In the genomic region with DNA sequence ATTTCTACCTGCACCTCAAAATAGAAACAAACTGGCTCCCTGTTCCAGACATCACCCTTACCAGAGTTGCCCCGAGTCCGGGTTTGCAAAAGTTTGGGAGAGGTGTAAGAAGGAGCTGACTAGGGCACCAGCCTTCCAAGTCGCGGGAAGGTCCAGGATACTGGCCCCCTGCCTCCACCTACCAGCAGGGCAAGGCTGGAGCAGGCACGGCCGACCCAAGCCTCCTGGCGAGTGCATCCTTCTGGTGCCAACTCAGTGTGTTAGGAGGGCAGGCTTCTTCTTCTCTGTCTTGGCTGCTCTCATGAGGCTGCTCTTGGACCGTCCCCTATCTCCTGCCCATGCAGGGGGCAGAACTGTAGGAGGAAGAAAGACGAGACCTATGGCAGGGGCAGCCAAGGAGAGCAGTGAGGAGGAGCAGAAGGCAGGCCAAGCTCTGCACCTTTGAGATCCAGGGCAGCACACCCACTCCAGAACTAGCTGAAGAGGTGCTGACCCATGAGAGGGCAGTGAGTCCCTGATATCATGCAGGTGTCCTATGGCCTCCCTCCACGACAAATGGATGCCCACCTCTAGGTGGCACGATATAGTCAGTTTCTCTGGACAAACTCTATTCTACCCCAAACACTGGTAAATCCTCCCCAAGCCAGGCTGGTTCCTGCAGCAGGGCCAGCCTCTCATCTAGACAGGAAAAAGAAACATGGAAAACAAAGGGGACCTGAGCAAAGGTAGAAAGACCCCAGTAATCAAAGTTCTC, we compare ENCODE assay signal across 1 cellular context.
TF ChIP-seq lines count a peak whose summit lies in the region.

No MANE protein-coding gene starts in this region.

TF ChIP-seq in GM12878, 131 proteins besides CTCF, POLR2A, EP300 and RAD21:
- no peak for TF ChIP-seq IKZF1 (conservative IDR thresholded peaks at IDR 0.05)
- TF ChIP-seq RELA (IDR thresholded peaks at IDR 0.05; ENCODE audit: borderline replicate concordance, partially characterized antibody): no peak
- no peak for TF ChIP-seq CREB1 (IDR thresholded peaks at IDR 0.05; ENCODE audit: low read depth)
- no peak for TF ChIP-seq RB1 (IDR thresholded peaks at IDR 0.05; ENCODE audit: borderline replicate concordance)
- no peak for TF ChIP-seq NFXL1 (IDR thresholded peaks at IDR 0.05; ENCODE audit: borderline replicate concordance)
- TF ChIP-seq, protein P1, sequence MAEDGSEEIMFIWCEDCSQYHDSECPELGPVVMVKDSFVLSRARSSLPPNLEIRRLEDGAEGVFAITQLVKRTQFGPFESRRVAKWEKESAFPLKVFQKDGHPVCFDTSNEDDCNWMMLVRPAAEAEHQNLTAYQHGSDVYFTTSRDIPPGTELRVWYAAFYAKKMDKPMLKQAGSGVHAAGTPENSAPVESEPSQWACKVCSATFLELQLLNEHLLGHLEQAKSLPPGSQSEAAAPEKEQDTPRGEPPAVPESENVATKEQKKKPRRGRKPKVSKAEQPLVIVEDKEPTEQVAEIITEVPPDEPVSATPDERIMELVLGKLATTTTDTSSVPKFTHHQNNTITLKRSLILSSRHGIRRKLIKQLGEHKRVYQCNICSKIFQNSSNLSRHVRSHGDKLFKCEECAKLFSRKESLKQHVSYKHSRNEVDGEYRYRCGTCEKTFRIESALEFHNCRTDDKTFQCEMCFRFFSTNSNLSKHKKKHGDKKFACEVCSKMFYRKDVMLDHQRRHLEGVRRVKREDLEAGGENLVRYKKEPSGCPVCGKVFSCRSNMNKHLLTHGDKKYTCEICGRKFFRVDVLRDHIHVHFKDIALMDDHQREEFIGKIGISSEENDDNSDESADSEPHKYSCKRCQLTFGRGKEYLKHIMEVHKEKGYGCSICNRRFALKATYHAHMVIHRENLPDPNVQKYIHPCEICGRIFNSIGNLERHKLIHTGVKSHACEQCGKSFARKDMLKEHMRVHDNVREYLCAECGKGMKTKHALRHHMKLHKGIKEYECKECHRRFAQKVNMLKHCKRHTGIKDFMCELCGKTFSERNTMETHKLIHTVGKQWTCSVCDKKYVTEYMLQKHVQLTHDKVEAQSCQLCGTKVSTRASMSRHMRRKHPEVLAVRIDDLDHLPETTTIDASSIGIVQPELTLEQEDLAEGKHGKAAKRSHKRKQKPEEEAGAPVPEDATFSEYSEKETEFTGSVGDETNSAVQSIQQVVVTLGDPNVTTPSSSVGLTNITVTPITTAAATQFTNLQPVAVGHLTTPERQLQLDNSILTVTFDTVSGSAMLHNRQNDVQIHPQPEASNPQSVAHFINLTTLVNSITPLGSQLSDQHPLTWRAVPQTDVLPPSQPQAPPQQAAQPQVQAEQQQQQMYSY (CRISPR knock-in tag; IDR thresholded peaks at IDR 0.05): no peak
- TF ChIP-seq NFYA (IDR thresholded peaks at IDR 0.05; ENCODE audit: borderline replicate concordance, low read depth, low read length): no peak
- no peak for TF ChIP-seq NR2C1 (IDR thresholded peaks at IDR 0.05)
- no peak for TF ChIP-seq YBX1 (IDR thresholded peaks at IDR 0.05)
- no peak for TF ChIP-seq NRF1 (conservative IDR thresholded peaks at IDR 0.05; ENCODE audit: low read depth, low read length)
- TF ChIP-seq IRF4 (IDR thresholded peaks at IDR 0.05; ENCODE audit: low read depth, low read length): no peak
- TF ChIP-seq IKZF2 (IDR thresholded peaks at IDR 0.05): no peak
- no peak for TF ChIP-seq MXI1 (IDR thresholded peaks at IDR 0.05; ENCODE audit: low read depth, low read length)
- TF ChIP-seq, protein P2, sequence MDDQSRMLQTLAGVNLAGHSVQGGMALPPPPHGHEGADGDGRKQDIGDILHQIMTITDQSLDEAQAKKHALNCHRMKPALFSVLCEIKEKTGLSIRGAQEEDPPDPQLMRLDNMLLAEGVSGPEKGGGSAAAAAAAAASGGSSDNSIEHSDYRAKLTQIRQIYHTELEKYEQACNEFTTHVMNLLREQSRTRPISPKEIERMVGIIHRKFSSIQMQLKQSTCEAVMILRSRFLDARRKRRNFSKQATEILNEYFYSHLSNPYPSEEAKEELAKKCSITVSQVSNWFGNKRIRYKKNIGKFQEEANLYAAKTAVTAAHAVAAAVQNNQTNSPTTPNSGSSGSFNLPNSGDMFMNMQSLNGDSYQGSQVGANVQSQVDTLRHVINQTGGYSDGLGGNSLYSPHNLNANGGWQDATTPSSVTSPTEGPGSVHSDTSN (IDR thresholded peaks at IDR 0.05; ENCODE audit: insufficient replicate concordance, low read depth, low read length): no peak
- no peak for TF ChIP-seq ETV6 (conservative IDR thresholded peaks at IDR 0.05 in 1 of 2, IDR thresholded peaks at IDR 0.05 in 1 of 2; ENCODE audit: borderline replicate concordance in 1 of 2, low read depth in 1 of 2)
TF ChIP-seq in GM12878: peak in this region for 0.
